19 cellular contexts compared by ENCODE assay signal in the genomic region with DNA sequence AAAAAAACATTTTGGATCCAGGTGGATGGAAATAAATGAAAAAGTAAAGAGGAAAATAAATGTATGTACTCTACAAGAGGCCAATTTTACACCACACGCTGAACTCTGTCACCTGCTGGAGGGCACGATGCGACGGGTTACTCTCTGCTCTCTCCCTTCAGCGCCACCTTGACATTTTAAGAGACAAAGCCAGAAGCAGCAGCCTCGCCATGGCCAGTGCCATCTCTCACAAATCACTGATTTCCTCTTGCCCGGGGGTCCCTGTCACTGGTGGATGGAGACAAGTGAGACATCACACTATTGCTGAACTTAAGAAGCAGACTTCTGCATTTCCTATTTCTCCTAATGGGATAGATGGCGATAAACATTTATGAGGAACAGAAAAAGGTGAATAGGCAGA.
"Had no signal": no experiment of that assay in that cellular context is flagged by ENCODE, and none has a peak within 500 bp of the region (broad histone marks: within the 10 kb centered on the region; RNA-seq: fewer than 3 reads in every experiment).

No MANE protein-coding gene starts in this region.

- H3K27me3 Mint-ChIP-seq: activated CD4-positive, alpha-beta memory T cell treated with anti-CD3 and anti-CD28 coated beads, Interleukin-2, amount 10 ng/mL, durations not matched to agents 7 days and 5 days; stimulated activated naive CD8-positive, alpha-beta T cell treated with anti-CD3 and anti-CD28 coated beads, Interleukin-15, Interleukin-2, amounts not matched to agents 100 ng/mL and 50 ng/mL, for 24 hours had no signal

- H3K4me3 ChIP-seq: esophagus muscularis mucosa, heart right ventricle, left ventricle myocardium inferior, prostate gland, right atrium auricular region, suprapubic skin, transverse colon, vagina had no signal

- H3K9me3 ChIP-seq: esophagus muscularis mucosa, heart right ventricle, left ventricle myocardium inferior, prostate gland, right atrium auricular region, suprapubic skin, transverse colon, vagina had no signal

- DNase-seq: activated CD4-positive, alpha-beta memory T cell treated with anti-CD3 and anti-CD28 coated beads, Interleukin-2, amount 10 ng/mL, durations not matched to agents 7 days and 5 days; activated CD4-positive, alpha-beta T cell treated with anti-CD3 and anti-CD28 coated beads for 48 hours; activated effector memory CD4-positive, alpha-beta T cell treated with Interleukin-2 at 50 U/mL for 16 hours; activated naive CD4-positive, alpha-beta T cell treated with anti-CD3 and anti-CD28 coated beads, Interleukin-2, amount 50 U/mL, for 16 hours; activated T-cell treated with anti-CD3 and anti-CD28 coated beads, Interleukin-2, amount 50 U/mL, for 4 hours; aorta; brain microvascular endothelial cell; central memory CD4-positive, alpha-beta T cell; cortex of kidney; heart right ventricle; left ventricle myocardium inferior; transverse colon had no signal

- H3K9me3 Mint-ChIP-seq: activated CD4-positive, alpha-beta memory T cell treated with anti-CD3 and anti-CD28 coated beads, Interleukin-2, amount 10 ng/mL, durations not matched to agents 7 days and 5 days; activated T-cell treated with anti-CD3 and anti-CD28 coated beads, Interleukin-2, amount 50 U/mL, for 4 hours; stimulated activated naive CD8-positive, alpha-beta T cell treated with anti-CD3 and anti-CD28 coated beads, Interleukin-15, Interleukin-2, amounts not matched to agents 100 ng/mL and 50 ng/mL, for 24 hours had no signal

- H3K27ac Mint-ChIP-seq: activated CD4-positive, alpha-beta memory T cell treated with anti-CD3 and anti-CD28 coated beads, Interleukin-2, amount 10 ng/mL, durations not matched to agents 7 days and 5 days; stimulated activated naive CD8-positive, alpha-beta T cell treated with anti-CD3 and anti-CD28 coated beads, Interleukin-15, Interleukin-2, amounts not matched to agents 100 ng/mL and 50 ng/mL, for 24 hours; WTC11 had no signal

- H3K4me1 ChIP-seq: prostate gland had no signal

- H3K27ac ChIP-seq: brain microvascular endothelial cell, heart right ventricle, left ventricle myocardium inferior, prostate gland, right atrium auricular region, vagina had no signal

- H3K36me3 ChIP-seq: prostate gland had no signal

- H3K4me3 Mint-ChIP-seq: activated CD4-positive, alpha-beta memory T cell treated with anti-CD3 and anti-CD28 coated beads, Interleukin-2, amount 10 ng/mL, durations not matched to agents 7 days and 5 days; activated T-cell treated with anti-CD3 and anti-CD28 coated beads, Interleukin-2, amount 50 U/mL, for 4 hours; stimulated activated naive CD8-positive, alpha-beta T cell treated with anti-CD3 and anti-CD28 coated beads, Interleukin-15, Interleukin-2, amounts not matched to agents 100 ng/mL and 50 ng/mL, for 24 hours; WTC11 had no signal

- H3K27me3 ChIP-seq: brain microvascular endothelial cell, esophagus muscularis mucosa, heart right ventricle, right atrium auricular region, suprapubic skin, transverse colon, vagina had no signal

- ATAC-seq: activated T-cell treated with anti-CD3 and anti-CD28 coated beads, Interleukin-2, amount 50 U/mL, for 4 hours; heart right ventricle; WTC11 had no signal
